Comparison of ENCODE assay signal across 13 cellular contexts in genomic region chr16:86364653-86365380, GRCh38.
"Had no signal": no experiment of that assay in that cellular context is flagged by ENCODE, and none has a peak within 500 bp of the region (broad histone marks: within the 10 kb centered on the region; RNA-seq: fewer than 3 reads in every experiment).

No MANE protein-coding gene starts in this region.

- H3K9me3 Mint-ChIP-seq: activated CD4-positive, alpha-beta memory T cell treated with anti-CD3 and anti-CD28 coated beads for 36 hours; activated naive CD8-positive, alpha-beta T cell treated with anti-CD3 and anti-CD28 coated beads for 36 hours; activated T-helper 1 cell treated with anti-CD3 and anti-CD28 coated beads, Interleukin-12 subunit alpha, Interleukin-12 subunit beta, Interleukin-2, Interleukin-4 antibody, amounts not matched to agents 30 ng/mL and 10 ng/mL and 1 ng/mL, durations not matched to agents 14 hours and 24 hours and 36 hours; neural crest cell; stimulated activated naive CD8-positive, alpha-beta T cell treated with anti-CD3 and anti-CD28 coated beads, Interleukin-15, Interleukin-2, amounts not matched to agents 100 ng/mL and 50 ng/mL, for 24 hours; T-cell; type B pancreatic cell had no signal

- DNase-seq: activated CD4-positive, alpha-beta memory T cell treated with anti-CD3 and anti-CD28 coated beads for 36 hours; activated CD4-positive, alpha-beta T cell treated with anti-CD3 and anti-CD28 coated beads for 4 hours; activated naive CD8-positive, alpha-beta T cell treated with anti-CD3 and anti-CD28 coated beads for 36 hours; activated T-cell treated with anti-CD3 and anti-CD28 coated beads for 4 hours; amygdala; left cardiac atrium; T-cell had no signal

- H3K36me3 Mint-ChIP-seq: activated CD4-positive, alpha-beta memory T cell treated with anti-CD3 and anti-CD28 coated beads for 36 hours; activated naive CD8-positive, alpha-beta T cell treated with anti-CD3 and anti-CD28 coated beads for 36 hours; T-cell; type B pancreatic cell; WTC11 had no signal

- H3K27ac Mint-ChIP-seq: activated CD4-positive, alpha-beta memory T cell treated with anti-CD3 and anti-CD28 coated beads for 36 hours; activated naive CD8-positive, alpha-beta T cell treated with anti-CD3 and anti-CD28 coated beads for 36 hours; activated T-helper 1 cell treated with anti-CD3 and anti-CD28 coated beads, Interleukin-12 subunit alpha, Interleukin-12 subunit beta, Interleukin-2, Interleukin-4 antibody, amounts not matched to agents 30 ng/mL and 10 ng/mL and 1 ng/mL, durations not matched to agents 14 hours and 24 hours and 36 hours; stimulated activated naive CD8-positive, alpha-beta T cell treated with anti-CD3 and anti-CD28 coated beads, Interleukin-15, Interleukin-2, amounts not matched to agents 100 ng/mL and 50 ng/mL, for 24 hours; T-cell; type B pancreatic cell; WTC11 had no signal

- H3K4me1 Mint-ChIP-seq: activated naive CD8-positive, alpha-beta T cell treated with anti-CD3 and anti-CD28 coated beads for 36 hours; neural crest cell; T-cell had no signal

- H3K27ac ChIP-seq: epithelial cell of prostate had no signal

- H3K4me3 Mint-ChIP-seq: activated CD4-positive, alpha-beta memory T cell treated with anti-CD3 and anti-CD28 coated beads for 36 hours; activated naive CD8-positive, alpha-beta T cell treated with anti-CD3 and anti-CD28 coated beads for 36 hours; activated T-helper 1 cell treated with anti-CD3 and anti-CD28 coated beads, Interleukin-12 subunit alpha, Interleukin-12 subunit beta, Interleukin-2, Interleukin-4 antibody, amounts not matched to agents 30 ng/mL and 10 ng/mL and 1 ng/mL, durations not matched to agents 14 hours and 24 hours and 36 hours; neural crest cell; stimulated activated naive CD8-positive, alpha-beta T cell treated with anti-CD3 and anti-CD28 coated beads, Interleukin-15, Interleukin-2, amounts not matched to agents 100 ng/mL and 50 ng/mL, for 24 hours; T-cell; type B pancreatic cell; WTC11 had no signal
